In genomic region chr3:72475258-72476138, GRCh38 we compare ENCODE assay signal across 18 cellular contexts. TPM values are rescaled to one million over a fixed set of nuclear protein-coding genes. Genes with fewer than 3 reads are reported as not detected.
A peak's percentile ranks its signal among the peaks of the same experiment; 100 is the strongest.
DNase-seq lines count a peak whose midpoint lies in the region; ATAC-seq and TF ChIP-seq lines count a peak whose summit lies in the region.
"Had no signal": no experiment of that assay in that cellular context is flagged by ENCODE, and none has a peak within 500 bp of the region (broad histone marks: within the 10 kb centered on the region; RNA-seq: fewer than 3 reads in every experiment).

No MANE protein-coding gene starts in this region.

- H3K9me2 ChIP-seq in GM23338 (ENCODE audit: insufficient read depth), result peaks cover 4% of the 10 kb centered on the region; the same call in 1 of the 2 replicates
- H3K9me2 ChIP-seq in SK-N-SH, result no peaks in the 10 kb centered on the region

- TF ChIP-seq EP300 in SK-N-SH (IDR thresholded peaks at IDR 0.05; ENCODE audit: borderline replicate concordance in 1 of 2, low read depth in 1 of 2, low read length in 1 of 2), result no peak

- no peak overlapping the region for H3K27ac ChIP-seq in GM23338 (ENCODE audit: low read depth)
- peak overlapping the region; percentile 64 for H3K27ac ChIP-seq in OCI-LY3 (ENCODE audit: low read length)
- H3K27ac ChIP-seq in SK-N-SH (ENCODE audit: low read depth in 2 of 2, low read length in 1 of 2), result no peak overlapping the region
- H3K27ac ChIP-seq: hepatocyte, neural progenitor cell, VCaP had no signal

- H3F3A ChIP-seq in GM23338 (replicated peaks; ENCODE audit: low read depth), result no peaks in the 10 kb centered on the region
- H3F3A ChIP-seq in SK-N-SH (replicated peaks; ENCODE audit: insufficient read depth), result no peaks in the 10 kb centered on the region

- H3K27ac Mint-ChIP-seq in GM23338, result no peak overlapping the region
- H3K27ac Mint-ChIP-seq: effector memory CD8-positive, alpha-beta T cell; mesothelial cell of epicardium; neural progenitor cell had no signal

- no peak overlapping the region for H3K4me3 Mint-ChIP-seq in GM23338
- H3K4me3 Mint-ChIP-seq: central memory CD8-positive, alpha-beta T cell; effector memory CD8-positive, alpha-beta T cell; mesothelial cell of epicardium; neural progenitor cell had no signal

- no peak overlapping the region for H3K4me2 ChIP-seq in GM23338
- H3K4me2 ChIP-seq in OCI-LY3 (ENCODE audit: low read length), result peak overlapping the region; percentile 55
- H3K4me2 ChIP-seq in SK-N-SH, result no peak overlapping the region
- H3K4me2 ChIP-seq: hepatocyte, neural progenitor cell had no signal

- CTCF ChIA-PET in SK-N-SH (lab: Yijun Ruan, JAX), result interaction anchor here (0.8 kb wide), 1 partner anchor 337 kb away, joined by 3 read pairs; no protein-coding TSS in a partner anchor

- H3K4me3 ChIP-seq in GM23338 (no peak overlapping the region), OCI-LY3 (ENCODE audit: low read length) (peak overlapping the region; percentile 1; the same call in 1 of the 2 replicates), SK-N-SH (ENCODE audit: low read depth in 2 of 2, low read length in 1 of 2) (no peak overlapping the region)
- H3K4me3 ChIP-seq: hepatocyte, neural progenitor cell had no signal

- DNase-seq in GF-D8 (lab: John Stamatoyannopoulos, UW) (peak; percentile 80), GM23338 (ENCODE audit: low spot score) (no peak), left lobe of liver (ENCODE audit: low spot score) (no peak), SK-N-SH (no peak), cerebellar cortex (ENCODE audit: low spot score) (no peak)
- DNase-seq: activated CD8-positive, alpha-beta memory T cell treated with anti-CD3 and anti-CD28 coated beads, Interleukin-2, amount 50 U/mL, for 4 hours; amygdala; effector memory CD8-positive, alpha-beta T cell; NCI-H1092 treated with DMSO at 0.1 percent for 48 hours; NCI-H69; substantia nigra had no signal

- TF ChIP-seq CTCF in GM23338 (conservative IDR thresholded peaks at IDR 0.05; ENCODE audit: low read depth in 2 of 2), result no peak
- no peak for TF ChIP-seq CTCF in OCI-LY3 (IDR thresholded peaks at IDR 0.05; ENCODE audit: low read depth, low read length)
- no peak for TF ChIP-seq CTCF in SK-N-SH (IDR thresholded peaks at IDR 0.05)

- peaks cover 5% of the 10 kb centered on the region; the same call in 1 of the 2 replicates for H3K4me1 ChIP-seq in GM23338 (ENCODE audit: insufficient read depth)
- peaks cover 70% of the 10 kb centered on the region for H3K4me1 ChIP-seq in OCI-LY3 (ENCODE audit: low read length)
- H3K4me1 ChIP-seq in SK-N-SH (ENCODE audit: control insufficient read depth in 1 of 2, insufficient read depth in 2 of 2, low read depth in 1 of 2, low read length in 1 of 2), result no peaks in the 10 kb centered on the region; a peak in 1 of 4 replicates
- H3K4me1 ChIP-seq: neural progenitor cell had no signal

- no peaks in the 10 kb centered on the region for H3K9me3 Mint-ChIP-seq in GM23338
- H3K9me3 Mint-ChIP-seq: central memory CD8-positive, alpha-beta T cell; effector memory CD8-positive, alpha-beta T cell; neural progenitor cell had no signal

- H3K9ac ChIP-seq in OCI-LY3 (ENCODE audit: low read length) (peak overlapping the region; percentile 3; the same call in 1 of the 2 replicates), SK-N-SH (no peak overlapping the region)
- H3K9ac ChIP-seq: neural progenitor cell had no signal

- H3K79me2 ChIP-seq in GM23338 (replicated peaks; ENCODE audit: insufficient read depth) (no peaks in the 10 kb centered on the region), OCI-LY3 (ENCODE audit: low read length) (no peaks in the 10 kb centered on the region), SK-N-SH (ENCODE audit: insufficient read depth) (no peaks in the 10 kb centered on the region)
- H3K79me2 ChIP-seq: hepatocyte had no signal

- WGBS in SK-N-SH (ENCODE audit: low lambda C conversion rate), result 70% methylated on average over 8 of the region's 8 CpGs

- peaks cover 9% of the 10 kb centered on the region for H3K4me1 Mint-ChIP-seq in GM23338
- H3K4me1 Mint-ChIP-seq: central memory CD8-positive, alpha-beta T cell; mesothelial cell of epicardium had no signal

- H2AFZ ChIP-seq in GM23338 (peak overlapping the region; percentile 56; the same call in 1 of the 2 replicates), OCI-LY3 (ENCODE audit: low read depth, low read length) (peak overlapping the region; percentile 43; the same call in 1 of the 2 replicates), SK-N-SH (ENCODE audit: low read depth) (no peak overlapping the region)
- H2AFZ ChIP-seq: hepatocyte, neural progenitor cell had no signal

- no peaks in the 10 kb centered on the region for H3K27me3 Mint-ChIP-seq in GM23338 (ENCODE audit: insufficient read depth, low read depth, poor library complexity)
- H3K27me3 Mint-ChIP-seq: central memory CD8-positive, alpha-beta T cell had no signal

- H3K9me3 ChIP-seq in OCI-LY3 (ENCODE audit: insufficient read depth, low read length), result no peaks in the 10 kb centered on the region
- H3K9me3 ChIP-seq in SK-N-SH, result no peaks in the 10 kb centered on the region

- no peaks in the 10 kb centered on the region for H4K20me1 ChIP-seq in GM23338 (replicated peaks; ENCODE audit: insufficient read depth)
- no peaks in the 10 kb centered on the region for H4K20me1 ChIP-seq in OCI-LY3 (ENCODE audit: insufficient read depth, low read length)
- H4K20me1 ChIP-seq in SK-N-SH (ENCODE audit: insufficient read depth), result no peaks in the 10 kb centered on the region

- no peaks in the 10 kb centered on the region for H3K36me3 Mint-ChIP-seq in GM23338 (ENCODE audit: low read depth)
- H3K36me3 Mint-ChIP-seq: mesothelial cell of epicardium, neural progenitor cell had no signal

- ATAC-seq in GM23338, result no peak
- peak; percentile 86 for ATAC-seq in left lobe of liver
- ATAC-seq in HG03469 (IDR thresholded peaks at IDR 0.05; ENCODE audit: unreplicated experiment), result no peak
- ATAC-seq: effector memory CD8-positive, alpha-beta T cell had no signal

- no peak for TF ChIP-seq RAD21 in SK-N-SH (IDR thresholded peaks at IDR 0.05; ENCODE audit: low read length)

- H3K36me3 ChIP-seq in GM23338 (ENCODE audit: insufficient read depth), result no peaks in the 10 kb centered on the region
- H3K36me3 ChIP-seq in OCI-LY3 (replicated peaks; ENCODE audit: low read depth, low read length), result no peaks in the 10 kb centered on the region
- H3K36me3 ChIP-seq in SK-N-SH (replicated peaks in 1 of 2; ENCODE audit: control insufficient read depth in 1 of 2, insufficient read depth in 2 of 2, low read length in 1 of 2), result no peaks in the 10 kb centered on the region
- H3K36me3 ChIP-seq: neural progenitor cell had no signal

- H3K27me3 ChIP-seq in GM23338 (ENCODE audit: insufficient read depth), result no peaks in the 10 kb centered on the region
- H3K27me3 ChIP-seq in OCI-LY3 (ENCODE audit: low read depth, low read length), result no peaks in the 10 kb centered on the region
- no peaks in the 10 kb centered on the region for H3K27me3 ChIP-seq in SK-N-SH (ENCODE audit: insufficient read depth)
- H3K27me3 ChIP-seq: hepatocyte, neural progenitor cell had no signal

- POLR2A ChIA-PET in SK-N-SH (lab: Yijun Ruan, JAX), result no interaction called here

TF ChIP-seq in SK-N-SH, 30 proteins besides CTCF, POLR2A, EP300 and RAD21 (continues in another document):
- TF ChIP-seq JUND (IDR thresholded peaks at IDR 0.05) (no peak), ZBTB33 (IDR thresholded peaks at IDR 0.05; ENCODE audit: borderline replicate concordance, low read depth) (no peak), CHD2 (IDR thresholded peaks at IDR 0.05; ENCODE audit: low read length, partially characterized antibody) (no peak), MXI1 (IDR thresholded peaks at IDR 0.05; ENCODE audit: low read depth, low read length) (no peak), IRF3 (IDR thresholded peaks at IDR 0.05; ENCODE audit: low read depth, low read length) (no peak), TEAD4 (IDR thresholded peaks at IDR 0.05; ENCODE audit: borderline replicate concordance, insufficient read depth) (no peak), TAF1 (IDR thresholded peaks at IDR 0.05; ENCODE audit: borderline replicate concordance, low read depth, low read length) (no peak), MEF2A (IDR thresholded peaks at IDR 0.05; ENCODE audit: borderline replicate concordance, low read depth) (no peak), FOSL2 (IDR thresholded peaks at IDR 0.05; ENCODE audit: borderline replicate concordance, low read depth) (no peak), MAX (IDR thresholded peaks at IDR 0.05; ENCODE audit: low read depth) (no peak), FOXM1 (IDR thresholded peaks at IDR 0.05; ENCODE audit: low read depth) (no peak), SIN3A (IDR thresholded peaks at IDR 0.05; ENCODE audit: borderline replicate concordance, low read depth, low read length) (no peak)

RNA-seq across cellular contexts. Expression of gene RYBP, which starts 29.1 kb away (rescaled TPM):
- total RNA-seq in GM23338 (2014; rRNA removed; shearing (Covaris generic)), result 23.8 and 26.7 TPM in 2 replicates
- 13.6 and 13.9 TPM in 2 replicates for polyA plus RNA-seq in GM23338 (2016; fragmentation: Nextera tagmentation; extraction: Ambion mirVana)
- total RNA-seq in left lobe of liver, result 4.8 TPM
- 3.2 and 3.6 TPM in 2 replicates for polyA plus RNA-seq in SK-N-SH (2012; rRNA removed)
- 5.4 and 6.1 TPM in 2 replicates for polyA plus RNA-seq in SK-N-SH (2012; cell fraction: cytosol; rRNA removed)
- 1.7 and 4.1 TPM in 2 replicates for polyA plus RNA-seq in SK-N-SH (2012; cell fraction: nucleus; rRNA removed)
